1 cellular context compared by ENCODE assay signal in the genomic region with DNA sequence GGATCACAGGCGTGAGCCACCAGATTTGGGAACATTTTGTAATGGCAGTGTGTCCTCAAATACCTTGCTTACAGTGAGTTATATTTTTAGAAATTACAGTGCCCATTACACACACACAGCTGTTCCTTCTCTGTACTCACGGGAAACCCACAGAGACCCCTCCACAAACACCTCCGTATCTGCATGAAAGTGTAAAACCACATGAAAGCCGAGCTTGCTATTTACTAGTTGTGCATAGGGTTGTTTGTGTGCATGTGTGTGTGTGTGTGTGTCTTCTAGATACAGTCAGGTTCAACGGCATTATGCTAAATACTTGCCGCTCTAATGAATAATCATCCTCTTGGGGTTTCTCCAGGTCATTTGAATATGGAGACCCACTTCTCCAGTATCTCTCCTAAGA.
TF ChIP-seq lines count a peak whose summit lies in the region.

No MANE protein-coding gene starts in this region.

TF ChIP-seq in GM12878, 131 proteins besides CTCF, POLR2A, EP300 and RAD21 (continues in another document):
- TF ChIP-seq, protein P1, sequence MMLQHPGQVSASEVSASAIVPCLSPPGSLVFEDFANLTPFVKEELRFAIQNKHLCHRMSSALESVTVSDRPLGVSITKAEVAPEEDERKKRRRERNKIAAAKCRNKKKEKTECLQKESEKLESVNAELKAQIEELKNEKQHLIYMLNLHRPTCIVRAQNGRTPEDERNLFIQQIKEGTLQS (IDR thresholded peaks at IDR 0.05; ENCODE audit: borderline replicate concordance, extremely low read depth, low read depth, low read length): no peak
- TF ChIP-seq POU2F2 (IDR thresholded peaks at IDR 0.05; ENCODE audit: borderline replicate concordance, low read depth, low read length): peak; percentile 92
- no peak for TF ChIP-seq SUZ12 (IDR thresholded peaks at IDR 0.05; ENCODE audit: unreplicated experiment)
- TF ChIP-seq ETV6 (conservative IDR thresholded peaks at IDR 0.05 in 1 of 2, IDR thresholded peaks at IDR 0.05 in 1 of 2; ENCODE audit: borderline replicate concordance in 1 of 2, low read depth in 1 of 2): peak in 1 of 2 experiments; percentile 55; a peak in 1 of 4 replicates
- no peak for TF ChIP-seq SREBF2 (IDR thresholded peaks at IDR 0.05; ENCODE audit: low read length)
- TF ChIP-seq TAF1 (IDR thresholded peaks at IDR 0.05; ENCODE audit: borderline replicate concordance, low read depth, low read length): no peak
- no peak for TF ChIP-seq TARDBP (IDR thresholded peaks at IDR 0.05; ENCODE audit: borderline replicate concordance)
- TF ChIP-seq, protein P2, sequence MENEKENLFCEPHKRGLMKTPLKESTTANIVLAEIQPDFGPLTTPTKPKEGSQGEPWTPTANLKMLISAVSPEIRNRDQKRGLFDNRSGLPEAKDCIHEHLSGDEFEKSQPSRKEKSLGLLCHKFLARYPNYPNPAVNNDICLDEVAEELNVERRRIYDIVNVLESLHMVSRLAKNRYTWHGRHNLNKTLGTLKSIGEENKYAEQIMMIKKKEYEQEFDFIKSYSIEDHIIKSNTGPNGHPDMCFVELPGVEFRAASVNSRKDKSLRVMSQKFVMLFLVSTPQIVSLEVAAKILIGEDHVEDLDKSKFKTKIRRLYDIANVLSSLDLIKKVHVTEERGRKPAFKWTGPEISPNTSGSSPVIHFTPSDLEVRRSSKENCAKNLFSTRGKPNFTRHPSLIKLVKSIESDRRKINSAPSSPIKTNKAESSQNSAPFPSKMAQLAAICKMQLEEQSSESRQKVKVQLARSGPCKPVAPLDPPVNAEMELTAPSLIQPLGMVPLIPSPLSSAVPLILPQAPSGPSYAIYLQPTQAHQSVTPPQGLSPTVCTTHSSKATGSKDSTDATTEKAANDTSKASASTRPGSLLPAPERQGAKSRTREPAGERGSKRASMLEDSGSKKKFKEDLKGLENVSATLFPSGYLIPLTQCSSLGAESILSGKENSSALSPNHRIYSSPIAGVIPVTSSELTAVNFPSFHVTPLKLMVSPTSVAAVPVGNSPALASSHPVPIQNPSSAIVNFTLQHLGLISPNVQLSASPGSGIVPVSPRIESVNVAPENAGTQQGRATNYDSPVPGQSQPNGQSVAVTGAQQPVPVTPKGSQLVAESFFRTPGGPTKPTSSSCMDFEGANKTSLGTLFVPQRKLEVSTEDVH (IDR thresholded peaks at IDR 0.05; ENCODE audit: low read depth, partially characterized antibody): no peak
- TF ChIP-seq IKZF2 (IDR thresholded peaks at IDR 0.05): peak in 1 of 2 experiments; percentile 60; a peak in 1 of 4 replicates
- TF ChIP-seq ATF7 (IDR thresholded peaks at IDR 0.05; ENCODE audit: low read depth): peak; percentile 75
- TF ChIP-seq MYB (IDR thresholded peaks at IDR 0.05; ENCODE audit: borderline replicate concordance, low read depth, low read length): peak; percentile 74; the same call in 1 of the 2 replicates
- no peak for TF ChIP-seq FOS (IDR thresholded peaks at IDR 0.05; ENCODE audit: borderline replicate concordance, extremely low read depth, insufficient read length)
- no peak for TF ChIP-seq SMAD5 (IDR thresholded peaks at IDR 0.05; ENCODE audit: low read depth)
- no peak for TF ChIP-seq RFX5 (IDR thresholded peaks at IDR 0.05; ENCODE audit: low read depth, low read length)
- peak; percentile 74; the same call in 1 of the 2 replicates for TF ChIP-seq PAX5 (IDR thresholded peaks at IDR 0.05; ENCODE audit: borderline replicate concordance, low read depth, low read length)
- TF ChIP-seq, protein P3, sequence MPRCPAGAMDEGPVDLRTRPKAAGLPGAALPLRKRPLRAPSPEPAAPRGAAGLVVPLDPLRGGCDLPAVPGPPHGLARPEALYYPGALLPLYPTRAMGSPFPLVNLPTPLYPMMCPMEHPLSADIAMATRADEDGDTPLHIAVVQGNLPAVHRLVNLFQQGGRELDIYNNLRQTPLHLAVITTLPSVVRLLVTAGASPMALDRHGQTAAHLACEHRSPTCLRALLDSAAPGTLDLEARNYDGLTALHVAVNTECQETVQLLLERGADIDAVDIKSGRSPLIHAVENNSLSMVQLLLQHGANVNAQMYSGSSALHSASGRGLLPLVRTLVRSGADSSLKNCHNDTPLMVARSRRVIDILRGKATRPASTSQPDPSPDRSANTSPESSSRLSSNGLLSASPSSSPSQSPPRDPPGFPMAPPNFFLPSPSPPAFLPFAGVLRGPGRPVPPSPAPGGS (IDR thresholded peaks at IDR 0.05; ENCODE audit: borderline replicate concordance, insufficient read depth, low read depth, low read length, poor library complexity, severe bottlenecking): no peak
- no peak for TF ChIP-seq ZNF274 (IDR thresholded peaks at IDR 0.05; ENCODE audit: insufficient read depth, insufficient read length)
- TF ChIP-seq MEF2B (IDR thresholded peaks at IDR 0.05; ENCODE audit: partially characterized antibody, poor library complexity, severe bottlenecking): peak; percentile 25
- no peak for TF ChIP-seq SIN3A (IDR thresholded peaks at IDR 0.05; ENCODE audit: low read depth, low read length)
- TF ChIP-seq SMC3 (IDR thresholded peaks at IDR 0.05; ENCODE audit: borderline replicate concordance, low read length): no peak
- peak; percentile 72 for TF ChIP-seq FOXM1 (IDR thresholded peaks at IDR 0.05; ENCODE audit: low read depth, low read length)
- no peak for TF ChIP-seq SUPT20H (IDR thresholded peaks at IDR 0.05; ENCODE audit: borderline replicate concordance, control insufficient read depth, low read depth, low read length)
- peak; percentile 21; the same call in 1 of the 2 replicates for TF ChIP-seq GABPA (IDR thresholded peaks at IDR 0.05; ENCODE audit: low read depth)
- TF ChIP-seq CBX5 (IDR thresholded peaks at IDR 0.05; ENCODE audit: low read depth): no peak
- TF ChIP-seq ZSCAN29 (IDR thresholded peaks at IDR 0.05): no peak
- TF ChIP-seq, protein P4, sequence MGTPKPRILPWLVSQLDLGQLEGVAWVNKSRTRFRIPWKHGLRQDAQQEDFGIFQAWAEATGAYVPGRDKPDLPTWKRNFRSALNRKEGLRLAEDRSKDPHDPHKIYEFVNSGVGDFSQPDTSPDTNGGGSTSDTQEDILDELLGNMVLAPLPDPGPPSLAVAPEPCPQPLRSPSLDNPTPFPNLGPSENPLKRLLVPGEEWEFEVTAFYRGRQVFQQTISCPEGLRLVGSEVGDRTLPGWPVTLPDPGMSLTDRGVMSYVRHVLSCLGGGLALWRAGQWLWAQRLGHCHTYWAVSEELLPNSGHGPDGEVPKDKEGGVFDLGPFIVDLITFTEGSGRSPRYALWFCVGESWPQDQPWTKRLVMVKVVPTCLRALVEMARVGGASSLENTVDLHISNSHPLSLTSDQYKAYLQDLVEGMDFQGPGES (IDR thresholded peaks at IDR 0.05): no peak
- TF ChIP-seq, protein P5, sequence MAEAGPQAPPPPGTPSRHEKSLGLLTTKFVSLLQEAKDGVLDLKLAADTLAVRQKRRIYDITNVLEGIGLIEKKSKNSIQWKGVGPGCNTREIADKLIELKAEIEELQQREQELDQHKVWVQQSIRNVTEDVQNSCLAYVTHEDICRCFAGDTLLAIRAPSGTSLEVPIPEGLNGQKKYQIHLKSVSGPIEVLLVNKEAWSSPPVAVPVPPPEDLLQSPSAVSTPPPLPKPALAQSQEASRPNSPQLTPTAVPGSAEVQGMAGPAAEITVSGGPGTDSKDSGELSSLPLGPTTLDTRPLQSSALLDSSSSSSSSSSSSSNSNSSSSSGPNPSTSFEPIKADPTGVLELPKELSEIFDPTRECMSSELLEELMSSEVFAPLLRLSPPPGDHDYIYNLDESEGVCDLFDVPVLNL (IDR thresholded peaks at IDR 0.05; ENCODE audit: low read depth, low read length): no peak
- TF ChIP-seq GATAD2B (conservative IDR thresholded peaks at IDR 0.05; ENCODE audit: low read depth): 0 out of 2 replicates have a peak, but pooled peaks have one; percentile 19
- peak; percentile 53 for TF ChIP-seq CREM (IDR thresholded peaks at IDR 0.05; ENCODE audit: low read depth)
- peak; percentile 89 for TF ChIP-seq MEF2A (IDR thresholded peaks at IDR 0.05; ENCODE audit: insufficient read depth, low read depth, low read length)
- TF ChIP-seq NBN (IDR thresholded peaks at IDR 0.05): no peak
- peak; percentile 99 for TF ChIP-seq TCF7 (IDR thresholded peaks at IDR 0.05; ENCODE audit: borderline replicate concordance)
- no peak for TF ChIP-seq KLF5 (IDR thresholded peaks at IDR 0.05; ENCODE audit: partially characterized antibody)
- TF ChIP-seq EED (IDR thresholded peaks at IDR 0.05; ENCODE audit: low read depth): peak; percentile 23; the same call in 1 of the 2 replicates
- TF ChIP-seq, protein P6, sequence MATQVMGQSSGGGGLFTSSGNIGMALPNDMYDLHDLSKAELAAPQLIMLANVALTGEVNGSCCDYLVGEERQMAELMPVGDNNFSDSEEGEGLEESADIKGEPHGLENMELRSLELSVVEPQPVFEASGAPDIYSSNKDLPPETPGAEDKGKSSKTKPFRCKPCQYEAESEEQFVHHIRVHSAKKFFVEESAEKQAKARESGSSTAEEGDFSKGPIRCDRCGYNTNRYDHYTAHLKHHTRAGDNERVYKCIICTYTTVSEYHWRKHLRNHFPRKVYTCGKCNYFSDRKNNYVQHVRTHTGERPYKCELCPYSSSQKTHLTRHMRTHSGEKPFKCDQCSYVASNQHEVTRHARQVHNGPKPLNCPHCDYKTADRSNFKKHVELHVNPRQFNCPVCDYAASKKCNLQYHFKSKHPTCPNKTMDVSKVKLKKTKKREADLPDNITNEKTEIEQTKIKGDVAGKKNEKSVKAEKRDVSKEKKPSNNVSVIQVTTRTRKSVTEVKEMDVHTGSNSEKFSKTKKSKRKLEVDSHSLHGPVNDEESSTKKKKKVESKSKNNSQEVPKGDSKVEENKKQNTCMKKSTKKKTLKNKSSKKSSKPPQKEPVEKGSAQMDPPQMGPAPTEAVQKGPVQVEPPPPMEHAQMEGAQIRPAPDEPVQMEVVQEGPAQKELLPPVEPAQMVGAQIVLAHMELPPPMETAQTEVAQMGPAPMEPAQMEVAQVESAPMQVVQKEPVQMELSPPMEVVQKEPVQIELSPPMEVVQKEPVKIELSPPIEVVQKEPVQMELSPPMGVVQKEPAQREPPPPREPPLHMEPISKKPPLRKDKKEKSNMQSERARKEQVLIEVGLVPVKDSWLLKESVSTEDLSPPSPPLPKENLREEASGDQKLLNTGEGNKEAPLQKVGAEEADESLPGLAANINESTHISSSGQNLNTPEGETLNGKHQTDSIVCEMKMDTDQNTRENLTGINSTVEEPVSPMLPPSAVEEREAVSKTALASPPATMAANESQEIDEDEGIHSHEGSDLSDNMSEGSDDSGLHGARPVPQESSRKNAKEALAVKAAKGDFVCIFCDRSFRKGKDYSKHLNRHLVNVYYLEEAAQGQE (IDR thresholded peaks at IDR 0.05; ENCODE audit: low read depth, low read length): no peak
- TF ChIP-seq, protein P7, sequence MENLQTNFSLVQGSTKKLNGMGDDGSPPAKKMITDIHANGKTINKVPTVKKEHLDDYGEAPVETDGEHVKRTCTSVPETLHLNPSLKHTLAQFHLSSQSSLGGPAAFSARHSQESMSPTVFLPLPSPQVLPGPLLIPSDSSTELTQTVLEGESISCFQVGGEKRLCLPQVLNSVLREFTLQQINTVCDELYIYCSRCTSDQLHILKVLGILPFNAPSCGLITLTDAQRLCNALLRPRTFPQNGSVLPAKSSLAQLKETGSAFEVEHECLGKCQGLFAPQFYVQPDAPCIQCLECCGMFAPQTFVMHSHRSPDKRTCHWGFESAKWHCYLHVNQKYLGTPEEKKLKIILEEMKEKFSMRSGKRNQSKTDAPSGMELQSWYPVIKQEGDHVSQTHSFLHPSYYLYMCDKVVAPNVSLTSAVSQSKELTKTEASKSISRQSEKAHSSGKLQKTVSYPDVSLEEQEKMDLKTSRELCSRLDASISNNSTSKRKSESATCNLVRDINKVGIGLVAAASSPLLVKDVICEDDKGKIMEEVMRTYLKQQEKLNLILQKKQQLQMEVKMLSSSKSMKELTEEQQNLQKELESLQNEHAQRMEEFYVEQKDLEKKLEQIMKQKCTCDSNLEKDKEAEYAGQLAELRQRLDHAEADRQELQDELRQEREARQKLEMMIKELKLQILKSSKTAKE (IDR thresholded peaks at IDR 0.05; ENCODE audit: low read depth, poor library complexity, severe bottlenecking): peak; percentile 43
- TF ChIP-seq, protein P8, sequence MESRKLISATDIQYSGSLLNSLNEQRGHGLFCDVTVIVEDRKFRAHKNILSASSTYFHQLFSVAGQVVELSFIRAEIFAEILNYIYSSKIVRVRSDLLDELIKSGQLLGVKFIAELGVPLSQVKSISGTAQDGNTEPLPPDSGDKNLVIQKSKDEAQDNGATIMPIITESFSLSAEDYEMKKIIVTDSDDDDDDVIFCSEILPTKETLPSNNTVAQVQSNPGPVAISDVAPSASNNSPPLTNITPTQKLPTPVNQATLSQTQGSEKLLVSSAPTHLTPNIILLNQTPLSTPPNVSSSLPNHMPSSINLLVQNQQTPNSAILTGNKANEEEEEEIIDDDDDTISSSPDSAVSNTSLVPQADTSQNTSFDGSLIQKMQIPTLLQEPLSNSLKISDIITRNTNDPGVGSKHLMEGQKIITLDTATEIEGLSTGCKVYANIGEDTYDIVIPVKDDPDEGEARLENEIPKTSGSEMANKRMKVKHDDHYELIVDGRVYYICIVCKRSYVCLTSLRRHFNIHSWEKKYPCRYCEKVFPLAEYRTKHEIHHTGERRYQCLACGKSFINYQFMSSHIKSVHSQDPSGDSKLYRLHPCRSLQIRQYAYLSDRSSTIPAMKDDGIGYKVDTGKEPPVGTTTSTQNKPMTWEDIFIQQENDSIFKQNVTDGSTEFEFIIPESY (IDR thresholded peaks at IDR 0.05): no peak
- no peak for TF ChIP-seq PML (IDR thresholded peaks at IDR 0.05; ENCODE audit: low read length)
- TF ChIP-seq CREB1 (IDR thresholded peaks at IDR 0.05; ENCODE audit: low read depth): no peak
- TF ChIP-seq NRF1 (conservative IDR thresholded peaks at IDR 0.05; ENCODE audit: low read depth, low read length): no peak
- TF ChIP-seq RUNX3 (IDR thresholded peaks at IDR 0.05; ENCODE audit: low read length): peak; percentile 98
- TF ChIP-seq IKZF1 (conservative IDR thresholded peaks at IDR 0.05): peak; percentile 64
- peak; percentile 35 for TF ChIP-seq JUNB (IDR thresholded peaks at IDR 0.05)
- peak; percentile 59 for TF ChIP-seq NR2F1 (conservative IDR thresholded peaks at IDR 0.05)
- peak; percentile 51; the same call in 1 of the 2 replicates for TF ChIP-seq NFIC (IDR thresholded peaks at IDR 0.05; ENCODE audit: low read depth, low read length)
- no peak for TF ChIP-seq HDAC2 (IDR thresholded peaks at IDR 0.05)
- TF ChIP-seq BHLHE40 (IDR thresholded peaks at IDR 0.05; ENCODE audit: borderline replicate concordance in 1 of 2, low read depth in 2 of 2, low read length in 1 of 2): peak; percentile 74 to 75
- peak; percentile 40; the same call in 1 of the 2 replicates for TF ChIP-seq FOXK2 (IDR thresholded peaks at IDR 0.05)
- TF ChIP-seq TBL1XR1 (IDR thresholded peaks at IDR 0.05; ENCODE audit: low read depth, low read length): peak; percentile 90
- TF ChIP-seq, protein P9, sequence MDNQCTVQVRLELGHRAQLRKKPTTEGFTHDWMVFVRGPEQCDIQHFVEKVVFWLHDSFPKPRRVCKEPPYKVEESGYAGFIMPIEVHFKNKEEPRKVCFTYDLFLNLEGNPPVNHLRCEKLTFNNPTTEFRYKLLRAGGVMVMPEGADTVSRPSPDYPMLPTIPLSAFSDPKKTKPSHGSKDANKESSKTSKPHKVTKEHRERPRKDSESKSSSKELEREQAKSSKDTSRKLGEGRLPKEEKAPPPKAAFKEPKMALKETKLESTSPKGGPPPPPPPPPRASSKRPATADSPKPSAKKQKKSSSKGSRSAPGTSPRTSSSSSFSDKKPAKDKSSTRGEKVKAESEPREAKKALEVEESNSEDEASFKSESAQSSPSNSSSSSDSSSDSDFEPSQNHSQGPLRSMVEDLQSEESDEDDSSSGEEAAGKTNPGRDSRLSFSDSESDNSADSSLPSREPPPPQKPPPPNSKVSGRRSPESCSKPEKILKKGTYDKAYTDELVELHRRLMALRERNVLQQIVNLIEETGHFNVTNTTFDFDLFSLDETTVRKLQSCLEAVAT (IDR thresholded peaks at IDR 0.05): 0 out of 2 replicates have a peak, but pooled peaks have one; percentile 42
- TF ChIP-seq TCF12 (IDR thresholded peaks at IDR 0.05; ENCODE audit: low read depth, low read length): peak; percentile 87; the same call in 1 of the 2 replicates
- TF ChIP-seq MTA2 (IDR thresholded peaks at IDR 0.05; ENCODE audit: low read depth): peak; percentile 85
